Comparison of ENCODE assay signal across 9 cellular contexts in the genomic region with DNA sequence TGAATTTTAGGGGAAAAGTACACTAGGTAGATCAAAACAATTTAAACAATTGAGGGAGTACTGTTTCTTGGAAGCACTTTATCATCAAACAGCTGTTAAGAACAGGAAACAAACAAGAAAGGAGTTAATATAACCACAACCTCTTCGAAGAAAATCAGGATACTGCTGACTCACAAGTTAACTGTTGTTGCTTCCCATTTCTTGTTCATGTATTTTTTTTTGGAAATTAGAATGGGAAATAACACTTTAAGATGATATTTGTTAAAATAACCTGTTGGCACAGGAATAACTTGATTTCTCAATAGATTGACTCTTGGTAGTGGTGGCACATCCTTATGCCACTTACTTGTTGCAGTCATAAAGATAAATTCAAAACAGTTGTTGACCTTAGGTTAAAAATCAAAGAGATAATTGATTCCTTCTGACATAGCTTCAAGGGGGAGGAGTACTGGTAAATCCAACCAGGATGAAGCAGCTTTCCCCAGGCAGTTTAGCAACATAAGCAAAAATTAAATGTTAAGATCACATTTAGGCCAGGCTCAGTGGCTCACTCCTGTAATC. TPM values are rescaled to one million over a fixed set of nuclear protein-coding genes. Genes with fewer than 3 reads are reported as not detected.
DNase-seq lines count a peak whose midpoint lies in the region; ATAC-seq, FAIRE-seq and TF ChIP-seq lines count a peak whose summit lies in the region.
"Had no signal": no experiment of that assay in that cellular context is flagged by ENCODE, and none has a peak within 500 bp of the region (broad histone marks: within the 10 kb centered on the region; RNA-seq: fewer than 3 reads in every experiment).

No MANE protein-coding gene starts in this region.

- DNase-seq in right cardiac atrium (no peak), left cardiac atrium (no peak), iris pigment epithelial cell (ENCODE audit: low read depth) (peak; percentile 58), NCI-H1436 (lab: John Stamatoyannopoulos, UW) (no peak), GM12892 (ENCODE audit: insufficient read length) (no peak)
- DNase-seq in activated CD8-positive, alpha-beta T cell treated with anti-CD3 and anti-CD28 coated beads for 36 hours = no peak
- DNase-seq in effector CD8-positive, alpha-beta T cell (lab: John Stamatoyannopoulos, UW) = no peak
- DNase-seq: DMS79 had no signal

- H3K4me3 ChIP-seq in right cardiac atrium (ENCODE audit: low read length) = no peak overlapping the region

- peak overlapping the region; percentile 51 for H3K27ac Mint-ChIP-seq in activated CD8-positive, alpha-beta T cell treated with anti-CD3 and anti-CD28 coated beads for 36 hours

- 18% methylated on average over 1 of the region's 1 CpG for whole genome bisulfite sequencing in right cardiac atrium

- H3K27me3 Mint-ChIP-seq in activated CD8-positive, alpha-beta T cell treated with anti-CD3 and anti-CD28 coated beads for 36 hours = no peaks in the 10 kb centered on the region

- H3K27me3 ChIP-seq in right cardiac atrium (ENCODE audit: control insufficient read depth, insufficient read depth) = no peaks in the 10 kb centered on the region

- intact Hi-C loops in right cardiac atrium (cut with DNase I) = no loop called here
- intact Hi-C loops in left cardiac atrium (cut with DNase I) = no loop called here
- intact Hi-C loops in activated CD8-positive, alpha-beta T cell treated with anti-CD3 and anti-CD28 coated beads for 36 hours (cut with micrococcal nuclease) = no loop called here

- no peaks in the 10 kb centered on the region for H3K9me3 ChIP-seq in right cardiac atrium (ENCODE audit: control insufficient read depth, low read length)

- H3K27ac ChIP-seq in right cardiac atrium (ENCODE audit: low read length) = peak overlapping the region; percentile 64

- TF ChIP-seq POLR2A in GM12892 (IDR thresholded peaks at IDR 0.05; ENCODE audit: low read depth, low read length) = no peak

- TF ChIP-seq CTCF in activated CD8-positive, alpha-beta T cell treated with anti-CD3 and anti-CD28 coated beads for 36 hours (IDR thresholded peaks at IDR 0.05) = no peak

- POLR2A ChIA-PET in activated CD8-positive, alpha-beta T cell treated with anti-CD3 and anti-CD28 coated beads for 36 hours (lab: Charles Lee) = no interaction called here

- H3K9me3 Mint-ChIP-seq in activated CD8-positive, alpha-beta T cell treated with anti-CD3 and anti-CD28 coated beads for 36 hours = no peaks in the 10 kb centered on the region

- H3K4me1 ChIP-seq in right cardiac atrium (ENCODE audit: control insufficient read depth, insufficient read depth, low read length) = peaks cover 5% of the 10 kb centered on the region

- peaks cover 47% of the 10 kb centered on the region for H3K4me1 Mint-ChIP-seq in activated CD8-positive, alpha-beta T cell treated with anti-CD3 and anti-CD28 coated beads for 36 hours (ENCODE audit: low read depth)

- no peak for FAIRE-seq in GM12892 (lab: Jason Lieb, UNC)

- peaks cover 31% of the 10 kb centered on the region for H3K36me3 Mint-ChIP-seq in activated CD8-positive, alpha-beta T cell treated with anti-CD3 and anti-CD28 coated beads for 36 hours (ENCODE audit: low read depth)

- no peak for ATAC-seq in right cardiac atrium
- ATAC-seq in left cardiac atrium = no peak
- no peak for ATAC-seq in activated CD8-positive, alpha-beta T cell treated with anti-CD3 and anti-CD28 coated beads for 36 hours
- no peak for ATAC-seq in HG02870 (IDR thresholded peaks at IDR 0.05; ENCODE audit: unreplicated experiment)

- CTCF ChIA-PET in activated CD8-positive, alpha-beta T cell treated with anti-CD3 and anti-CD28 coated beads for 36 hours (lab: Charles Lee) = interaction anchor here (1.2 kb wide), 1 partner anchor 15 kb away, joined by 3 read pairs; no protein-coding TSS in a partner anchor

- peak overlapping the region; percentile 46 for H3K4me3 Mint-ChIP-seq in activated CD8-positive, alpha-beta T cell treated with anti-CD3 and anti-CD28 coated beads for 36 hours

RNA-seq across cellular contexts. Expression of a gene that starts 3.3 kb away (rescaled TPM):
- total RNA-seq in right cardiac atrium = 10 to 100 TPM; 72.2 to 85.8 (median 82.5) TPM
- polyA plus RNA-seq in right cardiac atrium = 62.8 TPM
- total RNA-seq in left cardiac atrium = 10 to 100 TPM; 70.1 to 86.5 TPM
- total RNA-seq in activated CD8-positive, alpha-beta T cell treated with anti-CD3 and anti-CD28 coated beads for 36 hours = 10 to 100 TPM; 52.2 to 53.2 TPM
- 47.5 TPM for polyA plus RNA-seq in GM12892 (2012; ENCODE audit: missing spikeins)

RNA-seq across cellular contexts. Expression of a gene that starts 28.5 kb away (rescaled TPM):
- 100 to 1,000 TPM; 116 to 145 (median 129) TPM for total RNA-seq in right cardiac atrium
- polyA plus RNA-seq in right cardiac atrium = 115 TPM
- 100 to 1,000 TPM in 1 of 2 donors, 10 to 100 TPM in 1; 99.1 to 119 TPM for total RNA-seq in left cardiac atrium
- total RNA-seq in activated CD8-positive, alpha-beta T cell treated with anti-CD3 and anti-CD28 coated beads for 36 hours = 100 to 1,000 TPM; 167 to 173 TPM
- polyA plus RNA-seq in GM12892 (2012; ENCODE audit: missing spikeins) = 115 TPM
